In genomic region chr10:99329238-99329890, GRCh38 we compare ENCODE assay signal across 1 cellular context.
TF ChIP-seq lines count a peak whose summit lies in the region.

Gene CNNM1, plus strand, starts transcription at chr10:99329356. Its CDS starts 32 bp downstream, at chr10:99329388.

TF ChIP-seq in WTC11, 78 proteins besides CTCF, POLR2A, EP300 and RAD21 (continued from another document and continues in another):
- TF ChIP-seq, protein P1, sequence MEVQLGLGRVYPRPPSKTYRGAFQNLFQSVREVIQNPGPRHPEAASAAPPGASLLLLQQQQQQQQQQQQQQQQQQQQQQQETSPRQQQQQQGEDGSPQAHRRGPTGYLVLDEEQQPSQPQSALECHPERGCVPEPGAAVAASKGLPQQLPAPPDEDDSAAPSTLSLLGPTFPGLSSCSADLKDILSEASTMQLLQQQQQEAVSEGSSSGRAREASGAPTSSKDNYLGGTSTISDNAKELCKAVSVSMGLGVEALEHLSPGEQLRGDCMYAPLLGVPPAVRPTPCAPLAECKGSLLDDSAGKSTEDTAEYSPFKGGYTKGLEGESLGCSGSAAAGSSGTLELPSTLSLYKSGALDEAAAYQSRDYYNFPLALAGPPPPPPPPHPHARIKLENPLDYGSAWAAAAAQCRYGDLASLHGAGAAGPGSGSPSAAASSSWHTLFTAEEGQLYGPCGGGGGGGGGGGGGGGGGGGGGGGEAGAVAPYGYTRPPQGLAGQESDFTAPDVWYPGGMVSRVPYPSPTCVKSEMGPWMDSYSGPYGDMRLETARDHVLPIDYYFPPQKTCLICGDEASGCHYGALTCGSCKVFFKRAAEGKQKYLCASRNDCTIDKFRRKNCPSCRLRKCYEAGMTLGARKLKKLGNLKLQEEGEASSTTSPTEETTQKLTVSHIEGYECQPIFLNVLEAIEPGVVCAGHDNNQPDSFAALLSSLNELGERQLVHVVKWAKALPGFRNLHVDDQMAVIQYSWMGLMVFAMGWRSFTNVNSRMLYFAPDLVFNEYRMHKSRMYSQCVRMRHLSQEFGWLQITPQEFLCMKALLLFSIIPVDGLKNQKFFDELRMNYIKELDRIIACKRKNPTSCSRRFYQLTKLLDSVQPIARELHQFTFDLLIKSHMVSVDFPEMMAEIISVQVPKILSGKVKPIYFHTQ (CRISPR knock-in tag; IDR thresholded peaks at IDR 0.05) = no peak
- TF ChIP-seq SP1 (CRISPR knock-in tag; conservative IDR thresholded peaks at IDR 0.05) = peak; percentile 66
- TF ChIP-seq NFYB (CRISPR knock-in tag; conservative IDR thresholded peaks at IDR 0.05; ENCODE audit: low read depth) = peak; percentile 14; the same call in 1 of the 2 replicates
- TF ChIP-seq, protein P2, sequence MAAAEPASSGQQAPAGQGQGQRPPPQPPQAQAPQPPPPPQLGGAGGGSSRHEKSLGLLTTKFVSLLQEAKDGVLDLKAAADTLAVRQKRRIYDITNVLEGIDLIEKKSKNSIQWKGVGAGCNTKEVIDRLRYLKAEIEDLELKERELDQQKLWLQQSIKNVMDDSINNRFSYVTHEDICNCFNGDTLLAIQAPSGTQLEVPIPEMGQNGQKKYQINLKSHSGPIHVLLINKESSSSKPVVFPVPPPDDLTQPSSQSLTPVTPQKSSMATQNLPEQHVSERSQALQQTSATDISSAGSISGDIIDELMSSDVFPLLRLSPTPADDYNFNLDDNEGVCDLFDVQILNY (CRISPR knock-in tag; IDR thresholded peaks at IDR 0.05) = peak; percentile 74; the same call in 1 of the 2 replicates
- no peak for TF ChIP-seq NR3C1 (CRISPR knock-in tag; conservative IDR thresholded peaks at IDR 0.05; ENCODE audit: low read depth)
- peak; percentile 74; the same call in 1 of the 2 replicates for TF ChIP-seq SMAD3 (CRISPR knock-in tag; IDR thresholded peaks at IDR 0.05; ENCODE audit: borderline replicate concordance)
- no peak for TF ChIP-seq ZNF396 (CRISPR knock-in tag; IDR thresholded peaks at IDR 0.05; ENCODE audit: borderline replicate concordance)
- no peak for TF ChIP-seq ZBTB21 (CRISPR knock-in tag; IDR thresholded peaks at IDR 0.05; ENCODE audit: borderline replicate concordance)
- peak; percentile 50; the same call in 1 of the 2 replicates for TF ChIP-seq GABPB1 (CRISPR knock-in tag; IDR thresholded peaks at IDR 0.05)
- no peak for TF ChIP-seq ZMAT4 (CRISPR knock-in tag; IDR thresholded peaks at IDR 0.05)
- TF ChIP-seq, protein P3, sequence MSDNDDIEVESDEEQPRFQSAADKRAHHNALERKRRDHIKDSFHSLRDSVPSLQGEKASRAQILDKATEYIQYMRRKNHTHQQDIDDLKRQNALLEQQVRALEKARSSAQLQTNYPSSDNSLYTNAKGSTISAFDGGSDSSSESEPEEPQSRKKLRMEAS (CRISPR knock-in tag; IDR thresholded peaks at IDR 0.05) = peak; percentile 93
- no peak for TF ChIP-seq ZSCAN18 (CRISPR knock-in tag; IDR thresholded peaks at IDR 0.05)
- TF ChIP-seq, protein P4, sequence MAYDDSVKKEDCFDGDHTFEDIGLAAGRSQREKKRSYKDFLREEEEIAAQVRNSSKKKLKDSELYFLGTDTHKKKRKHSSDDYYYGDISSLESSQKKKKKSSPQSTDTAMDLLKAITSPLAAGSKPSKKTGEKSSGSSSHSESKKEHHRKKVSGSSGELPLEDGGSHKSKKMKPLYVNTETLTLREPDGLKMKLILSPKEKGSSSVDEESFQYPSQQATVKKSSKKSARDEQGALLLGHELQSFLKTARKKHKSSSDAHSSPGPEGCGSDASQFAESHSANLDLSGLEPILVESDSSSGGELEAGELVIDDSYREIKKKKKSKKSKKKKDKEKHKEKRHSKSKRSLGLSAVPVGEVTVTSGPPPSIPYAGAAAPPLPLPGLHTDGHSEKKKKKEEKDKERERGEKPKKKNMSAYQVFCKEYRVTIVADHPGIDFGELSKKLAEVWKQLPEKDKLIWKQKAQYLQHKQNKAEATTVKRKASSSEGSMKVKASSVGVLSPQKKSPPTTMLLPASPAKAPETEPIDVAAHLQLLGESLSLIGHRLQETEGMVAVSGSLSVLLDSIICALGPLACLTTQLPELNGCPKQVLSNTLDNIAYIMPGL (CRISPR knock-in tag; IDR thresholded peaks at IDR 0.05) = peak; percentile 65; the same call in 1 of the 2 replicates
- TF ChIP-seq JUN (CRISPR knock-in tag; IDR thresholded peaks at IDR 0.05) = no peak
- TF ChIP-seq ETV6 (CRISPR knock-in tag; IDR thresholded peaks at IDR 0.05) = no peak
- TF ChIP-seq IRF1 (CRISPR knock-in tag; IDR thresholded peaks at IDR 0.05) = 0 out of 2 replicates have a peak, but pooled peaks have one; percentile 52
- TF ChIP-seq CREB1 (CRISPR knock-in tag; IDR thresholded peaks at IDR 0.05) = peak; percentile 83; the same call in 1 of the 2 replicates
- no peak for TF ChIP-seq CREM (CRISPR knock-in tag; IDR thresholded peaks at IDR 0.05)
- no peak for TF ChIP-seq ZNF219 (CRISPR knock-in tag; IDR thresholded peaks at IDR 0.05; ENCODE audit: borderline replicate concordance)
- no peak for TF ChIP-seq IRF2 (CRISPR knock-in tag; IDR thresholded peaks at IDR 0.05; ENCODE audit: borderline replicate concordance, low read depth)
- TF ChIP-seq, protein P5, sequence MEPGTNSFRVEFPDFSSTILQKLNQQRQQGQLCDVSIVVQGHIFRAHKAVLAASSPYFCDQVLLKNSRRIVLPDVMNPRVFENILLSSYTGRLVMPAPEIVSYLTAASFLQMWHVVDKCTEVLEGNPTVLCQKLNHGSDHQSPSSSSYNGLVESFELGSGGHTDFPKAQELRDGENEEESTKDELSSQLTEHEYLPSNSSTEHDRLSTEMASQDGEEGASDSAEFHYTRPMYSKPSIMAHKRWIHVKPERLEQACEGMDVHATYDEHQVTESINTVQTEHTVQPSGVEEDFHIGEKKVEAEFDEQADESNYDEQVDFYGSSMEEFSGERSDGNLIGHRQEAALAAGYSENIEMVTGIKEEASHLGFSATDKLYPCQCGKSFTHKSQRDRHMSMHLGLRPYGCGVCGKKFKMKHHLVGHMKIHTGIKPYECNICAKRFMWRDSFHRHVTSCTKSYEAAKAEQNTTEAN (CRISPR knock-in tag; IDR thresholded peaks at IDR 0.05) = peak; percentile 46; the same call in 1 of the 2 replicates
- no peak for TF ChIP-seq ERG (CRISPR knock-in tag; IDR thresholded peaks at IDR 0.05)
- no peak for TF ChIP-seq ZNF423 (CRISPR knock-in tag; IDR thresholded peaks at IDR 0.05)
- 0 out of 2 replicates have a peak, but pooled peaks have one; percentile 43 for TF ChIP-seq TCF7 (CRISPR knock-in tag; IDR thresholded peaks at IDR 0.05; ENCODE audit: low read depth)
- TF ChIP-seq EMX1 (CRISPR knock-in tag; IDR thresholded peaks at IDR 0.05) = no peak
- peak; percentile 84 for TF ChIP-seq ESRRA (CRISPR knock-in tag; IDR thresholded peaks at IDR 0.05; ENCODE audit: borderline replicate concordance)
- peak; percentile 38; the same call in 1 of the 2 replicates for TF ChIP-seq TEAD1 (CRISPR knock-in tag; IDR thresholded peaks at IDR 0.05)
- TF ChIP-seq ELF4 (CRISPR knock-in tag; IDR thresholded peaks at IDR 0.05; ENCODE audit: low read depth) = 0 out of 2 replicates have a peak, but pooled peaks have one; percentile 56
- peak; percentile 92; the same call in 1 of the 2 replicates for TF ChIP-seq KAT7 (CRISPR knock-in tag; IDR thresholded peaks at IDR 0.05; ENCODE audit: borderline replicate concordance)
- no peak for TF ChIP-seq GRHL2 (CRISPR knock-in tag; IDR thresholded peaks at IDR 0.05; ENCODE audit: insufficient replicate concordance, severe bottlenecking)
- TF ChIP-seq, protein P6, sequence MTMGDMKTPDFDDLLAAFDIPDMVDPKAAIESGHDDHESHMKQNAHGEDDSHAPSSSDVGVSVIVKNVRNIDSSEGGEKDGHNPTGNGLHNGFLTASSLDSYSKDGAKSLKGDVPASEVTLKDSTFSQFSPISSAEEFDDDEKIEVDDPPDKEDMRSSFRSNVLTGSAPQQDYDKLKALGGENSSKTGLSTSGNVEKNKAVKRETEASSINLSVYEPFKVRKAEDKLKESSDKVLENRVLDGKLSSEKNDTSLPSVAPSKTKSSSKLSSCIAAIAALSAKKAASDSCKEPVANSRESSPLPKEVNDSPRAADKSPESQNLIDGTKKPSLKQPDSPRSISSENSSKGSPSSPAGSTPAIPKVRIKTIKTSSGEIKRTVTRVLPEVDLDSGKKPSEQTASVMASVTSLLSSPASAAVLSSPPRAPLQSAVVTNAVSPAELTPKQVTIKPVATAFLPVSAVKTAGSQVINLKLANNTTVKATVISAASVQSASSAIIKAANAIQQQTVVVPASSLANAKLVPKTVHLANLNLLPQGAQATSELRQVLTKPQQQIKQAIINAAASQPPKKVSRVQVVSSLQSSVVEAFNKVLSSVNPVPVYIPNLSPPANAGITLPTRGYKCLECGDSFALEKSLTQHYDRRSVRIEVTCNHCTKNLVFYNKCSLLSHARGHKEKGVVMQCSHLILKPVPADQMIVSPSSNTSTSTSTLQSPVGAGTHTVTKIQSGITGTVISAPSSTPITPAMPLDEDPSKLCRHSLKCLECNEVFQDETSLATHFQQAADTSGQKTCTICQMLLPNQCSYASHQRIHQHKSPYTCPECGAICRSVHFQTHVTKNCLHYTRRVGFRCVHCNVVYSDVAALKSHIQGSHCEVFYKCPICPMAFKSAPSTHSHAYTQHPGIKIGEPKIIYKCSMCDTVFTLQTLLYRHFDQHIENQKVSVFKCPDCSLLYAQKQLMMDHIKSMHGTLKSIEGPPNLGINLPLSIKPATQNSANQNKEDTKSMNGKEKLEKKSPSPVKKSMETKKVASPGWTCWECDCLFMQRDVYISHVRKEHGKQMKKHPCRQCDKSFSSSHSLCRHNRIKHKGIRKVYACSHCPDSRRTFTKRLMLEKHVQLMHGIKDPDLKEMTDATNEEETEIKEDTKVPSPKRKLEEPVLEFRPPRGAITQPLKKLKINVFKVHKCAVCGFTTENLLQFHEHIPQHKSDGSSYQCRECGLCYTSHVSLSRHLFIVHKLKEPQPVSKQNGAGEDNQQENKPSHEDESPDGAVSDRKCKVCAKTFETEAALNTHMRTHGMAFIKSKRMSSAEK (CRISPR knock-in tag; IDR thresholded peaks at IDR 0.05; ENCODE audit: borderline replicate concordance) = no peak
- TF ChIP-seq FOXP4 (CRISPR knock-in tag; IDR thresholded peaks at IDR 0.05) = peak; percentile 89
- TF ChIP-seq, protein P7, sequence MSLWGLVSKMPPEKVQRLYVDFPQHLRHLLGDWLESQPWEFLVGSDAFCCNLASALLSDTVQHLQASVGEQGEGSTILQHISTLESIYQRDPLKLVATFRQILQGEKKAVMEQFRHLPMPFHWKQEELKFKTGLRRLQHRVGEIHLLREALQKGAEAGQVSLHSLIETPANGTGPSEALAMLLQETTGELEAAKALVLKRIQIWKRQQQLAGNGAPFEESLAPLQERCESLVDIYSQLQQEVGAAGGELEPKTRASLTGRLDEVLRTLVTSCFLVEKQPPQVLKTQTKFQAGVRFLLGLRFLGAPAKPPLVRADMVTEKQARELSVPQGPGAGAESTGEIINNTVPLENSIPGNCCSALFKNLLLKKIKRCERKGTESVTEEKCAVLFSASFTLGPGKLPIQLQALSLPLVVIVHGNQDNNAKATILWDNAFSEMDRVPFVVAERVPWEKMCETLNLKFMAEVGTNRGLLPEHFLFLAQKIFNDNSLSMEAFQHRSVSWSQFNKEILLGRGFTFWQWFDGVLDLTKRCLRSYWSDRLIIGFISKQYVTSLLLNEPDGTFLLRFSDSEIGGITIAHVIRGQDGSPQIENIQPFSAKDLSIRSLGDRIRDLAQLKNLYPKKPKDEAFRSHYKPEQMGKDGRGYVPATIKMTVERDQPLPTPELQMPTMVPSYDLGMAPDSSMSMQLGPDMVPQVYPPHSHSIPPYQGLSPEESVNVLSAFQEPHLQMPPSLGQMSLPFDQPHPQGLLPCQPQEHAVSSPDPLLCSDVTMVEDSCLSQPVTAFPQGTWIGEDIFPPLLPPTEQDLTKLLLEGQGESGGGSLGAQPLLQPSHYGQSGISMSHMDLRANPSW (CRISPR knock-in tag; conservative IDR thresholded peaks at IDR 0.05; ENCODE audit: low read depth) = no peak
- no peak for TF ChIP-seq NFATC4 (CRISPR knock-in tag; IDR thresholded peaks at IDR 0.05)
- peak; percentile 61; the same call in 1 of the 2 replicates for TF ChIP-seq MYBL2 (CRISPR knock-in tag; IDR thresholded peaks at IDR 0.05)
